24 cellular contexts compared by ENCODE assay signal in genomic region chr1:222670110-222670509, GRCh38. TPM values are rescaled to one million over a fixed set of nuclear protein-coding genes. Genes with fewer than 3 reads are reported as not detected.
DNase-seq lines count a peak whose midpoint lies in the region; ATAC-seq and TF ChIP-seq lines count a peak whose summit lies in the region.
"Had no signal": no experiment of that assay in that cellular context is flagged by ENCODE, and none has a peak within 500 bp of the region (broad histone marks: within the 10 kb centered on the region; RNA-seq: fewer than 3 reads in every experiment).

No MANE protein-coding gene starts in this region.

- no peaks in the 10 kb centered on the region for H3K27me3 ChIP-seq in ACC112 (ENCODE audit: insufficient read depth, low read length)
- no peaks in the 10 kb centered on the region for H3K27me3 ChIP-seq in CD4-positive, CD25-positive, alpha-beta regulatory T cell (ENCODE audit: control insufficient read depth, insufficient read depth, low read length)
- no peaks in the 10 kb centered on the region for H3K27me3 ChIP-seq in naive thymus-derived CD4-positive, alpha-beta T cell (ENCODE audit: control insufficient read depth in 2 of 2, insufficient read depth in 2 of 2, low read length in 2 of 2)
- H3K27me3 ChIP-seq: neural progenitor cell, Peyer's patch, right atrium auricular region, tibial artery had no signal

- H3K36me3 Mint-ChIP-seq in CD4-positive, CD25-positive, alpha-beta regulatory T cell, result peaks cover 44% of the 10 kb centered on the region
- peaks cover 47% of the 10 kb centered on the region for H3K36me3 Mint-ChIP-seq in activated CD8-positive, alpha-beta T cell treated with anti-CD3 and anti-CD28 coated beads for 36 hours (ENCODE audit: low read depth)
- peaks cover 6 to 48% (median 33%) of the 10 kb centered on the region in 5 donors for H3K36me3 Mint-ChIP-seq in naive thymus-derived CD4-positive, alpha-beta T cell

- CTCF ChIA-PET in activated CD8-positive, alpha-beta T cell treated with anti-CD3 and anti-CD28 coated beads for 36 hours (lab: Charles Lee), result interaction anchor here (1.1 to 1.3 kb wide), 2 partner anchors 10 to 12 kb away, joined by 3 read pairs; no protein-coding TSS in a partner anchor
- CTCF ChIA-PET in naive thymus-derived CD4-positive, alpha-beta T cell (lab: Charles Lee), result no interaction called here

- DNase-seq in CD4-positive, CD25-positive, alpha-beta regulatory T cell, result no peak
- DNase-seq in activated CD8-positive, alpha-beta T cell treated with anti-CD3 and anti-CD28 coated beads for 36 hours, result no peak
- peak in 4 of 9 donors; percentile 22 to 48 (median 32) for DNase-seq in naive thymus-derived CD4-positive, alpha-beta T cell
- no peak for DNase-seq in stimulated activated CD8-positive, alpha-beta memory T cell treated with anti-CD3 and anti-CD28 coated beads, Interleukin-4, amount 100 ng/mL, for 48 hours
- DNase-seq in NCI-H1105 treated with DMSO at 0.1 percent for 48 hours (lab: John Stamatoyannopoulos, UW) (no peak), T-helper 9 cell (no peak)
- DNase-seq: amniotic stem cell, cerebellar nuclear complex, glutamatergic neuron, mesenchymal stem cell, NCI-H1436, NCI-H2107, Peyer's patch, SHP77, tibial artery had no signal

- ATAC-seq in CD4-positive, CD25-positive, alpha-beta regulatory T cell (ENCODE audit: low read depth in 2 of 2), result no peak
- no peak for ATAC-seq in activated CD8-positive, alpha-beta T cell treated with anti-CD3 and anti-CD28 coated beads for 36 hours
- peak; percentile 31 for ATAC-seq in naive thymus-derived CD4-positive, alpha-beta T cell
- ATAC-seq: esophagus mucosa had no signal

- H3K4me1 Mint-ChIP-seq in CD4-positive, CD25-positive, alpha-beta regulatory T cell, result peaks cover 4 to 29% (median 22%) of the 10 kb centered on the region in 4 donors
- peaks cover 20% of the 10 kb centered on the region for H3K4me1 Mint-ChIP-seq in activated CD8-positive, alpha-beta T cell treated with anti-CD3 and anti-CD28 coated beads for 36 hours (ENCODE audit: low read depth)
- H3K4me1 Mint-ChIP-seq in naive thymus-derived CD4-positive, alpha-beta T cell, result peaks cover 15 to 32% (median 26%) of the 10 kb centered on the region in 7 donors
- H3K4me1 Mint-ChIP-seq: brain, CD14-positive monocyte, neural progenitor cell had no signal

- no peaks in the 10 kb centered on the region for H3K9me3 Mint-ChIP-seq in CD4-positive, CD25-positive, alpha-beta regulatory T cell
- no peaks in the 10 kb centered on the region for H3K9me3 Mint-ChIP-seq in activated CD8-positive, alpha-beta T cell treated with anti-CD3 and anti-CD28 coated beads for 36 hours
- no peaks in the 10 kb centered on the region for H3K9me3 Mint-ChIP-seq in naive thymus-derived CD4-positive, alpha-beta T cell
- H3K9me3 Mint-ChIP-seq: activated T-helper 2 cell treated with anti-CD3 and anti-CD28 coated beads, Interferon-gamma antibody, Interleukin-2, Interleukin-4, amounts not matched to agents 10 μg/mL and 5 μg/mL and 100 μg/mL, durations not matched to agents 14 hours and 24 hours and 36 hours; brain; CD14-positive monocyte; neural progenitor cell had no signal

- POLR2A ChIA-PET in activated CD8-positive, alpha-beta T cell treated with anti-CD3 and anti-CD28 coated beads for 36 hours (lab: Charles Lee), result interaction anchor here (1.4 kb wide), 1 partner anchor 16 kb away, joined by 5 read pairs; no protein-coding TSS in a partner anchor
- POLR2A ChIA-PET in naive thymus-derived CD4-positive, alpha-beta T cell (lab: Charles Lee), result interaction anchor here (1.1 to 1.8 kb wide), 2 partner anchors 12 to 43 kb away, joined by 4 to 6 read pairs; no protein-coding TSS in a partner anchor

- H3K27me3 Mint-ChIP-seq in CD4-positive, CD25-positive, alpha-beta regulatory T cell, result no peaks in the 10 kb centered on the region
- H3K27me3 Mint-ChIP-seq in activated CD8-positive, alpha-beta T cell treated with anti-CD3 and anti-CD28 coated beads for 36 hours, result no peaks in the 10 kb centered on the region
- no peaks in the 10 kb centered on the region for H3K27me3 Mint-ChIP-seq in naive thymus-derived CD4-positive, alpha-beta T cell
- H3K27me3 Mint-ChIP-seq: brain had no signal

- H3K4me1 ChIP-seq in ACC112 (ENCODE audit: control insufficient read depth, insufficient read depth, low read length, unreplicated experiment), result peaks cover 17% of the 10 kb centered on the region
- no peaks in the 10 kb centered on the region for H3K4me1 ChIP-seq in CD4-positive, CD25-positive, alpha-beta regulatory T cell (ENCODE audit: control insufficient read depth, insufficient read depth, low read length, poor library complexity, severe bottlenecking)
- H3K4me1 ChIP-seq in naive thymus-derived CD4-positive, alpha-beta T cell (ENCODE audit: control insufficient read depth in 2 of 2, insufficient read depth in 2 of 2, low read length in 2 of 2), result peaks cover 0 to 10% of the 10 kb centered on the region in 2 donors
- H3K4me1 ChIP-seq: neural progenitor cell, parathyroid adenoma, Peyer's patch, right atrium auricular region, tibial artery had no signal

- intact Hi-C loops in activated CD8-positive, alpha-beta T cell treated with anti-CD3 and anti-CD28 coated beads for 36 hours (cut with micrococcal nuclease), result no loop called here
- intact Hi-C loops in naive thymus-derived CD4-positive, alpha-beta T cell (cut with micrococcal nuclease), result no loop called here

- TF ChIP-seq CTCF in activated CD8-positive, alpha-beta T cell treated with anti-CD3 and anti-CD28 coated beads for 36 hours (IDR thresholded peaks at IDR 0.05), result no peak

- no peak overlapping the region for H3K4me3 ChIP-seq in ACC112 (ENCODE audit: low read depth, low read length)
- H3K4me3 ChIP-seq in CD4-positive, CD25-positive, alpha-beta regulatory T cell (ENCODE audit: low read depth, low read length), result no peak overlapping the region
- no peak overlapping the region for H3K4me3 ChIP-seq in naive thymus-derived CD4-positive, alpha-beta T cell (ENCODE audit: low read length)
- H3K4me3 ChIP-seq: neural progenitor cell, Peyer's patch, right atrium auricular region, smooth muscle cell, tibial artery had no signal

- no peak overlapping the region for H3K4me3 Mint-ChIP-seq in CD4-positive, CD25-positive, alpha-beta regulatory T cell
- no peak overlapping the region for H3K4me3 Mint-ChIP-seq in activated CD8-positive, alpha-beta T cell treated with anti-CD3 and anti-CD28 coated beads for 36 hours
- H3K4me3 Mint-ChIP-seq in naive thymus-derived CD4-positive, alpha-beta T cell, result peak overlapping the region in 7 of 10 donors; percentile 6 to 68 (median 49)
- H3K4me3 Mint-ChIP-seq: brain, CD14-positive monocyte, neural progenitor cell had no signal

- H3K27ac ChIP-seq in ACC112 (ENCODE audit: low read depth, low read length), result 0 out of 2 replicates have a peak overlapping the region, but pooled peaks have one; percentile 9
- H3K27ac ChIP-seq in CD4-positive, CD25-positive, alpha-beta regulatory T cell (ENCODE audit: insufficient read depth, low read length, poor library complexity, severe bottlenecking), result no peak overlapping the region
- peak overlapping the region; percentile 28 for H3K27ac ChIP-seq in naive thymus-derived CD4-positive, alpha-beta T cell (ENCODE audit: low read depth, low read length)
- H3K27ac ChIP-seq: neural progenitor cell, parathyroid adenoma, Peyer's patch, right atrium auricular region, tibial artery had no signal

- H2AFZ ChIP-seq in ACC112 (ENCODE audit: low read length, unreplicated experiment), result no peak overlapping the region
- H2AFZ ChIP-seq: neural progenitor cell, parathyroid adenoma had no signal

- H3K27ac Mint-ChIP-seq in CD4-positive, CD25-positive, alpha-beta regulatory T cell, result peak overlapping the region; percentile 66 to 88 (median 86)
- peak overlapping the region; percentile 75 for H3K27ac Mint-ChIP-seq in activated CD8-positive, alpha-beta T cell treated with anti-CD3 and anti-CD28 coated beads for 36 hours
- peak overlapping the region; percentile 65 to 91 (median 89) for H3K27ac Mint-ChIP-seq in naive thymus-derived CD4-positive, alpha-beta T cell
- H3K27ac Mint-ChIP-seq: activated T-helper 2 cell treated with anti-CD3 and anti-CD28 coated beads, Interferon-gamma antibody, Interleukin-2, Interleukin-4, amounts not matched to agents 10 μg/mL and 5 μg/mL and 100 μg/mL, durations not matched to agents 14 hours and 24 hours and 36 hours; brain; CD14-positive monocyte; neural progenitor cell had no signal

- peaks cover 61% of the 10 kb centered on the region for H3K36me3 ChIP-seq in ACC112 (ENCODE audit: insufficient read depth, low read length)
- peaks cover 69% of the 10 kb centered on the region for H3K36me3 ChIP-seq in CD4-positive, CD25-positive, alpha-beta regulatory T cell (ENCODE audit: control insufficient read depth, insufficient read depth, low read length)
- H3K36me3 ChIP-seq in naive thymus-derived CD4-positive, alpha-beta T cell (ENCODE audit: control insufficient read depth in 2 of 3, insufficient read depth in 3 of 3, low read length in 3 of 3), result peaks cover 16 to 53% (median 33%) of the 10 kb centered on the region in 3 experiments

- H3K9me3 ChIP-seq in CD4-positive, CD25-positive, alpha-beta regulatory T cell (ENCODE audit: control insufficient read depth in 2 of 2, low read length in 2 of 2), result no peaks in the 10 kb centered on the region
- no peaks in the 10 kb centered on the region for H3K9me3 ChIP-seq in naive thymus-derived CD4-positive, alpha-beta T cell (ENCODE audit: control insufficient read depth in 2 of 3, low read length in 3 of 3)
- H3K9me3 ChIP-seq: Peyer's patch, right atrium auricular region, tibial artery had no signal

- peaks cover 9% of the 10 kb centered on the region for H3K79me2 ChIP-seq in ACC112 (ENCODE audit: control insufficient read depth, insufficient read depth, low read length, unreplicated experiment)
- H3K79me2 ChIP-seq: parathyroid adenoma had no signal

RNA-seq across cellular contexts. Expression of gene AIDA, which starts 42.2 kb away (rescaled TPM):
- total RNA-seq in CD4-positive, CD25-positive, alpha-beta regulatory T cell, result 54.1 TPM
- 10 to 100 TPM; 35.2 to 44.5 (median 38.6) TPM for polyA plus RNA-seq in CD4-positive, CD25-positive, alpha-beta regulatory T cell
- total RNA-seq in activated CD8-positive, alpha-beta T cell treated with anti-CD3 and anti-CD28 coated beads for 36 hours, result 10 to 100 TPM; 54.3 to 61.6 TPM
- total RNA-seq in naive thymus-derived CD4-positive, alpha-beta T cell, result 10 to 100 TPM; 32.4 to 63.3 (median 53.2) TPM
- 10 to 100 TPM; 22.2 to 31.0 TPM for polyA plus RNA-seq in naive thymus-derived CD4-positive, alpha-beta T cell

RNA-seq across cellular contexts. Expression of gene BROX, which starts 42.3 kb away (rescaled TPM):
- 72.0 TPM for total RNA-seq in CD4-positive, CD25-positive, alpha-beta regulatory T cell
- polyA plus RNA-seq in CD4-positive, CD25-positive, alpha-beta regulatory T cell, result 10 to 100 TPM; 20.7 to 24.7 (median 22.5) TPM
- total RNA-seq in activated CD8-positive, alpha-beta T cell treated with anti-CD3 and anti-CD28 coated beads for 36 hours, result 10 to 100 TPM; 25.7 to 32.8 TPM
- 10 to 100 TPM; 46.2 to 58.3 (median 49.9) TPM for total RNA-seq in naive thymus-derived CD4-positive, alpha-beta T cell
- 10 to 100 TPM; 12.7 to 19.5 TPM for polyA plus RNA-seq in naive thymus-derived CD4-positive, alpha-beta T cell

RNA-seq across cellular contexts. Expression of gene MIA3, which starts 52.2 kb away (rescaled TPM):
- total RNA-seq in CD4-positive, CD25-positive, alpha-beta regulatory T cell, result 87.1 TPM
- polyA plus RNA-seq in CD4-positive, CD25-positive, alpha-beta regulatory T cell, result 10 to 100 TPM; 48.5 to 60.3 (median 54.4) TPM
- total RNA-seq in activated CD8-positive, alpha-beta T cell treated with anti-CD3 and anti-CD28 coated beads for 36 hours, result 10 to 100 TPM; 43.1 to 44.1 TPM
- 100 to 1,000 TPM in 3 of 5 experiments, 10 to 100 TPM in 2; 61.7 to 112 (median 100) TPM for total RNA-seq in naive thymus-derived CD4-positive, alpha-beta T cell
- polyA plus RNA-seq in naive thymus-derived CD4-positive, alpha-beta T cell, result 10 to 100 TPM; 48.0 to 70.5 TPM

Comparison
In these comparisons a context has a peak if more than half of its experiments do, and no peak if none do; other contexts are left out.
1. H3K4me3 Mint-ChIP-seq: peak in naive thymus-derived CD4-positive, alpha-beta T cell (7 of 10); none in CD4-positive, CD25-positive, alpha-beta regulatory T cell (0 of 4) and activated CD8-positive, alpha-beta T cell treated with anti-CD3 and anti-CD28 coated beads for 36 hours (single experiment).
2. Peak in every context shown above with its lines, with median percentiles within 50 percentile points of each other: H3K27ac Mint-ChIP-seq.